ENCODE assay signal across 21 cellular contexts in genomic region chr5:2184024-2184362, GRCh38.
"Had no signal": no experiment of that assay in that cellular context is flagged by ENCODE, and none has a peak within 500 bp of the region (broad histone marks: within the 10 kb centered on the region; RNA-seq: fewer than 3 reads in every experiment).

No MANE protein-coding gene starts in this region.

- H3K36me3 ChIP-seq: cardiac muscle cell, prostate gland had no signal

- H3K36me3 Mint-ChIP-seq: activated CD8-positive, alpha-beta memory T cell treated with anti-CD3 and anti-CD28 coated beads, Interleukin-2, amount 10 ng/mL, durations not matched to agents 7 days and 5 days; activated naive CD8-positive, alpha-beta T cell treated with anti-CD3 and anti-CD28 coated beads, Interleukin-2, amount 10 ng/mL, durations not matched to agents 7 days and 5 days; stimulated activated naive B cell treated with anti-CD40 and anti-IgM and Interleukin-4, amounts not matched to agents 10 μg/mL and 1 μg/mL and 100 μg/mL, for 72 hours; T-cell had no signal

- H3K4me3 ChIP-seq: cardiac muscle cell, dorsolateral prefrontal cortex, lung, prostate gland had no signal

- H3K27me3 Mint-ChIP-seq: activated B cell treated with CpG ODN at 0.5 μM for 24 hours; activated CD4-positive, alpha-beta memory T cell treated with anti-CD3 and anti-CD28 coated beads, Interleukin-2, amount 10 ng/mL, durations not matched to agents 7 days and 5 days; activated CD8-positive, alpha-beta memory T cell treated with anti-CD3 and anti-CD28 coated beads, Interleukin-2, amount 10 ng/mL, durations not matched to agents 7 days and 5 days; activated naive CD8-positive, alpha-beta T cell treated with anti-CD3 and anti-CD28 coated beads, Interleukin-2, amount 10 ng/mL, durations not matched to agents 7 days and 5 days had no signal

- H3K4me1 Mint-ChIP-seq: activated B cell treated with CpG ODN at 0.5 μM for 24 hours; activated CD4-positive, alpha-beta memory T cell treated with anti-CD3 and anti-CD28 coated beads, Interleukin-2, amount 10 ng/mL, durations not matched to agents 7 days and 5 days; activated CD8-positive, alpha-beta memory T cell treated with anti-CD3 and anti-CD28 coated beads, Interleukin-2, amount 10 ng/mL, durations not matched to agents 7 days and 5 days; activated naive CD8-positive, alpha-beta T cell treated with anti-CD3 and anti-CD28 coated beads, Interleukin-2, amount 10 ng/mL, durations not matched to agents 7 days and 5 days; activated T-helper 17 cell treated with anti-CD3 and anti-CD28 coated beads, Interleukin-2, amount 50 U/mL, for 72 hours; stimulated activated naive B cell treated with anti-CD40 and anti-IgM and Interleukin-4, amounts not matched to agents 10 μg/mL and 1 μg/mL and 100 μg/mL, for 72 hours; T-cell had no signal

- H3K9me3 ChIP-seq: prostate gland had no signal

- ATAC-seq: activated CD8-positive, alpha-beta memory T cell treated with anti-CD3 and anti-CD28 coated beads, Interleukin-2, amount 10 ng/mL, durations not matched to agents 7 days and 5 days; activated T-helper 17 cell treated with anti-CD3 and anti-CD28 coated beads, Interleukin-2, amount 50 U/mL, for 72 hours; sciatic nerve; SK-N-SH treated with all-trans-retinoic acid at 6 μM for 48 hours; stimulated activated naive B cell treated with anti-CD40 and anti-IgM and Interleukin-4, amounts not matched to agents 10 μg/mL and 1 μg/mL and 100 μg/mL, for 72 hours; T-cell had no signal

- H3K4me1 ChIP-seq: prostate gland had no signal

- H3K9me3 Mint-ChIP-seq: activated B cell treated with CpG ODN at 0.5 μM for 24 hours; activated CD4-positive, alpha-beta memory T cell treated with anti-CD3 and anti-CD28 coated beads, Interleukin-2, amount 10 ng/mL, durations not matched to agents 7 days and 5 days; activated naive CD8-positive, alpha-beta T cell treated with anti-CD3 and anti-CD28 coated beads, Interleukin-2, amount 10 ng/mL, durations not matched to agents 7 days and 5 days; activated T-helper 17 cell treated with anti-CD3 and anti-CD28 coated beads, Interleukin-2, amount 50 U/mL, for 72 hours; stimulated activated naive B cell treated with anti-CD40 and anti-IgM and Interleukin-4, amounts not matched to agents 10 μg/mL and 1 μg/mL and 100 μg/mL, for 72 hours; T-cell had no signal

- H3K27ac ChIP-seq: cardiac muscle cell, dorsolateral prefrontal cortex, epithelial cell of prostate, prostate gland had no signal

- DNase-seq: activated B cell treated with CpG ODN at 0.5 μM for 24 hours; activated CD4-positive, alpha-beta memory T cell treated with anti-CD3 and anti-CD28 coated beads, Interleukin-2, amount 10 ng/mL, durations not matched to agents 7 days and 5 days; activated CD4-positive, alpha-beta T cell treated with anti-CD3 and anti-CD28 coated beads for 48 hours; activated CD8-positive, alpha-beta memory T cell treated with anti-CD3 and anti-CD28 coated beads, Interleukin-2, amount 10 ng/mL, durations not matched to agents 7 days and 5 days; activated naive CD4-positive, alpha-beta T cell; activated naive CD8-positive, alpha-beta T cell treated with anti-CD3 and anti-CD28 coated beads, Interleukin-2, amount 10 ng/mL, durations not matched to agents 7 days and 5 days; amygdala; dorsolateral prefrontal cortex; foreskin fibroblast; hypothalamus; stimulated activated CD4-positive, alpha-beta T cell treated with anti-CD3 and anti-CD28 coated beads, Interleukin-4, amount 100 ng/mL, for 4 hours; stimulated activated naive B cell treated with anti-CD40 and anti-IgM and Interleukin-4, amounts not matched to agents 10 μg/mL and 1 μg/mL and 100 μg/mL, for 72 hours; T-cell; T-helper 9 cell had no signal

- H3K27me3 ChIP-seq: cardiac muscle cell had no signal

- H3K4me3 Mint-ChIP-seq: activated B cell treated with CpG ODN at 0.5 μM for 24 hours; activated CD4-positive, alpha-beta memory T cell treated with anti-CD3 and anti-CD28 coated beads, Interleukin-2, amount 10 ng/mL, durations not matched to agents 7 days and 5 days; activated CD8-positive, alpha-beta memory T cell treated with anti-CD3 and anti-CD28 coated beads, Interleukin-2, amount 10 ng/mL, durations not matched to agents 7 days and 5 days; activated naive CD8-positive, alpha-beta T cell treated with anti-CD3 and anti-CD28 coated beads, Interleukin-2, amount 10 ng/mL, durations not matched to agents 7 days and 5 days; activated T-helper 17 cell treated with anti-CD3 and anti-CD28 coated beads, Interleukin-2, amount 50 U/mL, for 72 hours; stimulated activated naive B cell treated with anti-CD40 and anti-IgM and Interleukin-4, amounts not matched to agents 10 μg/mL and 1 μg/mL and 100 μg/mL, for 72 hours; T-cell had no signal

- H3K27ac Mint-ChIP-seq: activated B cell treated with CpG ODN at 0.5 μM for 24 hours; activated CD4-positive, alpha-beta memory T cell treated with anti-CD3 and anti-CD28 coated beads, Interleukin-2, amount 10 ng/mL, durations not matched to agents 7 days and 5 days; activated CD8-positive, alpha-beta memory T cell treated with anti-CD3 and anti-CD28 coated beads, Interleukin-2, amount 10 ng/mL, durations not matched to agents 7 days and 5 days; activated naive CD8-positive, alpha-beta T cell treated with anti-CD3 and anti-CD28 coated beads, Interleukin-2, amount 10 ng/mL, durations not matched to agents 7 days and 5 days; activated T-helper 17 cell treated with anti-CD3 and anti-CD28 coated beads, Interleukin-2, amount 50 U/mL, for 72 hours; stimulated activated naive B cell treated with anti-CD40 and anti-IgM and Interleukin-4, amounts not matched to agents 10 μg/mL and 1 μg/mL and 100 μg/mL, for 72 hours had no signal
